Comparison of ENCODE assay signal across 20 cellular contexts in the genomic region with DNA sequence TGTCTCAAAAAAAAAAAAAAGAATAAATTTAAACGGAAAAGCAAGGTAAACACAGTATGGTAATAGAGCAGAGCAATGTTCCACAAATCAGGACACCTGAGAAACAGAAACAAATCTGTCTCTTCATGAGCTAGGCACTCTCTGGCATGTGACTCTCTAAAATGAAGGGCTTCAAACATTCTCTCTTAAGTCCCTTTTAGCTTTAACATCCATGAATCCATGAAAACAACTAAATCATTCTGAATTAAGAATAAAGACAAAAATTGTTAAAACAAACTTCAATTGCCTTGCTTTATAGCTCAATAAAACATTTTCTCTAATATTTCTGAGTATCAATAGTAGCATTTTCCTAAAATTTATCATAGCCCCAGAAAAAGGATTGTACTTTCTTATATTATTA.
"Had no signal": no experiment of that assay in that cellular context is flagged by ENCODE, and none has a peak within 500 bp of the region (broad histone marks: within the 10 kb centered on the region; RNA-seq: fewer than 3 reads in every experiment).

No MANE protein-coding gene starts in this region.

- DNase-seq: stimulated activated CD4-positive, alpha-beta T cell treated with anti-CD3 and anti-CD28 coated beads, Interleukin-2, amount 100 ng/mL, for 48 hours; stimulated activated CD4-positive, alpha-beta T cell treated with anti-CD3 and anti-CD28 coated beads, Interleukin-4, amount 100 ng/mL, for 1 hour; stimulated activated CD4-positive, alpha-beta T cell treated with anti-CD3 and anti-CD28 coated beads, Interleukin-4, amount 100 ng/mL, for 24 hours; stimulated activated CD4-positive, alpha-beta T cell treated with anti-CD3 and anti-CD28 coated beads, Interleukin-4, amount 100 ng/mL, for 4 hours; stimulated activated CD8-positive, alpha-beta memory T cell treated with anti-CD3 and anti-CD28 coated beads, Interleukin-4, amount 100 ng/mL, for 48 hours; stimulated activated naive B cell treated with anti-CD40 and anti-IgM and Interleukin-4, amounts not matched to agents 10 μg/mL and 1 μg/mL and 100 μg/mL, for 72 hours; stimulated activated naive CD4-positive, alpha-beta T cell; stimulated activated naive CD4-positive, alpha-beta T cell treated with Interleukin-2 at 50 U/mL for 16 hours; stimulated activated naive CD8-positive, alpha-beta T cell treated with anti-CD3 and anti-CD28 coated beads, Interleukin-15, amount 100 ng/mL, for 72 hours; stimulated activated naive CD8-positive, alpha-beta T cell treated with anti-CD3 and anti-CD28 coated beads, Interleukin-15, Interleukin-2, amounts not matched to agents 100 U/mL and 50 U/mL, for 24 hours; stomach; substantia nigra; testis; thyroid gland; tibial artery; transverse colon; trophoblast cell; upper lobe of left lung; upper lobe of right lung; uterus had no signal
